In the genomic region with DNA sequence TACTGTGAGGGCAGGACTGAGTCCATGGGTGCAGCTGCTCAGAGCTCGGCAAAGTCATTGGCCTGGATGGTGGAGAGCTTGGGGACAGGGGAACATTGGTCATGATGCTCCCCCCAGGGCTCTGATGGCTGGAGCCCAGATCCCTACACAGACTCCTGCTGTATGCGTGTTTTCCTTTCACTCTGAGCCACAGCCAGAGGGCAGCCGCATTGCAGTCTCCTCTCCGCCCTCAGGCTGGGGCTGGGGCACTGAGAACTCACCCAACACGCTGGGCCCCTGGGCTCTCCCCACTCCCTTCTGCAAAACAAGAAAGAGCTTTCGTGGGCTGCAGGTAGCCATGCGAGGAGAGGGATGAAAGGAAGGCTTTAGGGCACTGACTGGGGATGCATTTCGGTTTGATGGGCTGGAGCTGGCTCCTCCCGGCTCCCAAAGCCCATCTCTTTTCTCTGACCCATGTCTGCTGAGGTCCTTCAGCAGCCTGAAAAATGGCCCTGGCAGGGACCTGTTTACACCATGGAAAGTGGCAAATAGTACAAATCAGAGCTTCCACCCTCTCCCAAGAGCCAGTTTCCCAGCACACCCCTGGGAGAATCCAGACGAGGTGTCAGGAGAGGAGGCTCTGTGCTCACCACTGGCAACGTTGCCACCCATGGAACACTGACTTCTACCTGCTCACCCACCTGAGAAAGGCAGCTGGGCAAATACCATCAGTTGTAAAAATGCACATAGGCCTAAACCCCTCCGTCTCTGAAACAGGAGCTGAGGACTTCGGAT, we compare ENCODE assay signal across 1 cellular context.
TF ChIP-seq lines count a peak whose summit lies in the region.

No MANE protein-coding gene starts in this region.

TF ChIP-seq in GM23338, 12 proteins besides CTCF, POLR2A, EP300 and RAD21 (continued from another document):
- TF ChIP-seq, protein P1, sequence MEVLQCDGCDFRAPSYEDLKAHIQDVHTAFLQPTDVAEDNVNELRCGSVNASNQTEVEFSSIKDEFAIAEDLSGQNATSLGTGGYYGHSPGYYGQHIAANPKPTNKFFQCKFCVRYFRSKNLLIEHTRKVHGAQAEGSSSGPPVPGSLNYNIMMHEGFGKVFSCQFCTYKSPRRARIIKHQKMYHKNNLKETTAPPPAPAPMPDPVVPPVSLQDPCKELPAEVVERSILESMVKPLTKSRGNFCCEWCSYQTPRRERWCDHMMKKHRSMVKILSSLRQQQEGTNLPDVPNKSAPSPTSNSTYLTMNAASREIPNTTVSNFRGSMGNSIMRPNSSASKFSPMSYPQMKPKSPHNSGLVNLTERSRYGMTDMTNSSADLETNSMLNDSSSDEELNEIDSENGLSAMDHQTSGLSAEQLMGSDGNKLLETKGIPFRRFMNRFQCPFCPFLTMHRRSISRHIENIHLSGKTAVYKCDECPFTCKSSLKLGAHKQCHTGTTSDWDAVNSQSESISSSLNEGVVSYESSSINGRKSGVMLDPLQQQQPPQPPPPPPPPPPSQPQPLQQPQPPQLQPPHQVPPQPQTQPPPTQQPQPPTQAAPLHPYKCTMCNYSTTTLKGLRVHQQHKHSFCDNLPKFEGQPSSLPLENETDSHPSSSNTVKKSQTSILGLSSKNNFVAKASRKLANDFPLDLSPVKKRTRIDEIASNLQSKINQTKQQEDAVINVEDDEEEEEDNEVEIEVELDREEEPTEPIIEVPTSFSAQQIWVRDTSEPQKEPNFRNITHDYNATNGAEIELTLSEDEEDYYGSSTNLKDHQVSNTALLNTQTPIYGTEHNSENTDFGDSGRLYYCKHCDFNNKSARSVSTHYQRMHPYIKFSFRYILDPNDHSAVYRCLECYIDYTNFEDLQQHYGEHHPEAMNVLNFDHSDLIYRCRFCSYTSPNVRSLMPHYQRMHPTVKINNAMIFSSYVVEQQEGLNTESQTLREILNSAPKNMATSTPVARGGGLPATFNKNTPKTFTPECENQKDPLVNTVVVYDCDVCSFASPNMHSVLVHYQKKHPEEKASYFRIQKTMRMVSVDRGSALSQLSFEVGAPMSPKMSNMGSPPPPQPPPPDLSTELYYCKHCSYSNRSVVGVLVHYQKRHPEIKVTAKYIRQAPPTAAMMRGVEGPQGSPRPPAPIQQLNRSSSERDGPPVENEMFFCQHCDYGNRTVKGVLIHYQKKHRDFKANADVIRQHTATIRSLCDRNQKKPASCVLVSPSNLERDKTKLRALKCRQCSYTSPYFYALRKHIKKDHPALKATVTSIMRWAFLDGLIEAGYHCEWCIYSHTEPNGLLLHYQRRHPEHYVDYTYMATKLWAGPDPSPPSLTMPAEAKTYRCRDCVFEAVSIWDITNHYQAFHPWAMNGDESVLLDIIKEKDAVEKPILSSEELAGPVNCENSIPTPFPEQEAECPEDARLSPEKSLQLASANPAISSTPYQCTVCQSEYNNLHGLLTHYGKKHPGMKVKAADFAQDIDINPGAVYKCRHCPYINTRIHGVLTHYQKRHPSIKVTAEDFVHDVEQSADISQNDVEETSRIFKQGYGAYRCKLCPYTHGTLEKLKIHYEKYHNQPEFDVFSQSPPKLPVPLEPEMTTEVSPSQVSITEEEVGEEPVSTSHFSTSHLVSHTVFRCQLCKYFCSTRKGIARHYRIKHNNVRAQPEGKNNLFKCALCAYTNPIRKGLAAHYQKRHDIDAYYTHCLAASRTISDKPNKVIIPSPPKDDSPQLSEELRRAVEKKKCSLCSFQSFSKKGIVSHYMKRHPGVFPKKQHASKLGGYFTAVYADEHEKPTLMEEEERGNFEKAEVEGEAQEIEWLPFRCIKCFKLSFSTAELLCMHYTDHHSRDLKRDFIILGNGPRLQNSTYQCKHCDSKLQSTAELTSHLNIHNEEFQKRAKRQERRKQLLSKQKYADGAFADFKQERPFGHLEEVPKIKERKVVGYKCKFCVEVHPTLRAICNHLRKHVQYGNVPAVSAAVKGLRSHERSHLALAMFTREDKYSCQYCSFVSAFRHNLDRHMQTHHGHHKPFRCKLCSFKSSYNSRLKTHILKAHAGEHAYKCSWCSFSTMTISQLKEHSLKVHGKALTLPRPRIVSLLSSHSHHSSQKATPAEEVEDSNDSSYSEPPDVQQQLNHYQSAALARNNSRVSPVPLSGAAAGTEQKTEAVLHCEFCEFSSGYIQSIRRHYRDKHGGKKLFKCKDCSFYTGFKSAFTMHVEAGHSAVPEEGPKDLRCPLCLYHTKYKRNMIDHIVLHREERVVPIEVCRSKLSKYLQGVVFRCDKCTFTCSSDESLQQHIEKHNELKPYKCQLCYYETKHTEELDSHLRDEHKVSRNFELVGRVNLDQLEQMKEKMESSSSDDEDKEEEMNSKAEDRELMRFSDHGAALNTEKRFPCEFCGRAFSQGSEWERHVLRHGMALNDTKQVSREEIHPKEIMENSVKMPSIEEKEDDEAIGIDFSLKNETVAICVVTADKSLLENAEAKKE (CRISPR knock-in tag; IDR thresholded peaks at IDR 0.05), result no peak
- no peak for TF ChIP-seq EZH2phosphoT487 (IDR thresholded peaks at IDR 0.05; ENCODE audit: unreplicated experiment)
- no peak for TF ChIP-seq ZNF114 (CRISPR knock-in tag; IDR thresholded peaks at IDR 0.05)
- no peak for TF ChIP-seq CREB1 (CRISPR knock-in tag; IDR thresholded peaks at IDR 0.05; ENCODE audit: low read depth)
- no peak for TF ChIP-seq EZH2 (IDR thresholded peaks at IDR 0.05; ENCODE audit: low read depth, unreplicated experiment)
- TF ChIP-seq POLR2AphosphoS5 (IDR thresholded peaks at IDR 0.05; ENCODE audit: low read depth), result no peak
- no peak for TF ChIP-seq ZNF331 (CRISPR knock-in tag; IDR thresholded peaks at IDR 0.05; ENCODE audit: low read depth)
- no peak for TF ChIP-seq NANOG (IDR thresholded peaks at IDR 0.05; ENCODE audit: borderline replicate concordance)
- TF ChIP-seq STAT1 (IDR thresholded peaks at IDR 0.05; ENCODE audit: unreplicated experiment), result no peak
- no peak for TF ChIP-seq JUNB (IDR thresholded peaks at IDR 0.05; ENCODE audit: unreplicated experiment)
